ENCODE assay signal across 14 cellular contexts in genomic region chr1:26873097-26873496, GRCh38. TPM values are rescaled to one million over a fixed set of nuclear protein-coding genes. Genes with fewer than 3 reads are reported as not detected.
"Had no signal": no experiment of that assay in that cellular context is flagged by ENCODE, and none has a peak within 500 bp of the region (broad histone marks: within the 10 kb centered on the region; RNA-seq: fewer than 3 reads in every experiment).

No MANE protein-coding gene starts in this region.

RNA-seq across cellular contexts. Expression of gene SFN, which starts 10.1 kb away (rescaled TPM):
- total RNA-seq: myocyte, osteocyte, temporal lobe, tibial nerve had no signal
- polyA plus RNA-seq: immature natural killer cell; naive thymus-derived CD4-positive, alpha-beta T cell had no signal

RNA-seq across cellular contexts. Expression of gene NR0B2, which starts 40.7 kb away (rescaled TPM):
- total RNA-seq: kidney epithelial cell; lower leg skin; myocyte; naive thymus-derived CD4-positive, alpha-beta T cell; natural killer cell treated with Interleukin-12 subunit alpha and Interleukin-12 subunit beta and Interleukin-15 and Interleukin-18, amount 100 ng/mL, for 72 hours; neural crest cell; osteocyte; posterior vena cava; sigmoid colon; temporal lobe; tibial nerve; urinary bladder; vagina had no signal
- polyA plus RNA-seq: immature natural killer cell; naive thymus-derived CD4-positive, alpha-beta T cell; urinary bladder had no signal
